ENCODE assay signal across 7 cellular contexts in the genomic region with DNA sequence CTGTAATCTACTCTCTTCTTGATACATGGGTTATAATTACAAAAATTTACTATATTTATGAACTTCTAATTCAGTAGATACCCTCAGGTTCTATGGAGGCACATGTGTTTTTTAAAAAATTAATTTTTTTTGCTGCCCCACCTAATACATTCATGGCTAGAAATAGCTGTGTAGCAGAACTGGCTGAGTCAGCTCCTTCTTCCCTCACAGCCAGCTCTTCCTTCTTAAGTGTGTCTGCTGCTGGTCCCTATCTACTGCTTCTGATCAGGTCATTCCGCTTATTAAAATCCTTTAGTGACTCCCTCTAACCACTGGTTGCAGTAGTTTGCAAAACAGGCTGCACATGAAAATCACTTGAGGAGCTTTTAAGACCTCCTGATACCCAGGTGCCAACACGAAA.
"Had no signal": no experiment of that assay in that cellular context is flagged by ENCODE, and none has a peak within 500 bp of the region (broad histone marks: within the 10 kb centered on the region; RNA-seq: fewer than 3 reads in every experiment).

No MANE protein-coding gene starts in this region.

- H3K27ac Mint-ChIP-seq: IgD-negative memory B cell had no signal

- H3K4me3 ChIP-seq: K562 had no signal

- FAIRE-seq: HTR-8/SVneo, K562 had no signal

- H3K27me3 Mint-ChIP-seq: IgD-negative memory B cell had no signal

- H3K36me3 Mint-ChIP-seq: IgD-negative memory B cell had no signal

- ATAC-seq: K562 had no signal

- H3K4me3 Mint-ChIP-seq: IgD-negative memory B cell had no signal

- DNase-seq: IMR-90, KBM-7, KG1 had no signal

- H3K27ac ChIP-seq: HL-60 had no signal
